In genomic region chr20:51182571-51182970, GRCh38 we compare ENCODE assay signal across 17 cellular contexts.
"Had no signal": no experiment of that assay in that cellular context is flagged by ENCODE, and none has a peak within 500 bp of the region (broad histone marks: within the 10 kb centered on the region; RNA-seq: fewer than 3 reads in every experiment).

No MANE protein-coding gene starts in this region.

- H3K9ac ChIP-seq: parathyroid adenoma had no signal

- H3K36me3 ChIP-seq: esophagus muscularis mucosa, right atrium auricular region, sigmoid colon had no signal

- H3K9me3 ChIP-seq: esophagus muscularis mucosa, right atrium auricular region, sigmoid colon had no signal

- H3K4me2 ChIP-seq: hepatocyte had no signal

- H3K27me3 ChIP-seq: right atrium auricular region, sigmoid colon had no signal

- H3K4me3 ChIP-seq: esophagus muscularis mucosa, hepatocyte, lung, right atrium auricular region, sigmoid colon, skin epidermis had no signal

- DNase-seq: effector memory CD8-positive, alpha-beta T cell; foreskin fibroblast; left colon; left ventricle myocardium superior; mesendoderm; naive B cell; sigmoid colon; stimulated activated CD4-positive, alpha-beta T cell treated with anti-CD3 and anti-CD28 coated beads, Interleukin-2, amount 100 ng/mL, for 24 hours; stimulated activated CD4-positive, alpha-beta T cell treated with anti-CD3 and anti-CD28 coated beads, Interleukin-4, amount 100 ng/mL, for 4 hours; stimulated activated naive CD8-positive, alpha-beta T cell treated with anti-CD3 and anti-CD28 coated beads, Interleukin-15, Interleukin-2, amounts not matched to agents 100 U/mL and 50 U/mL, for 24 hours had no signal

- H3K79me2 ChIP-seq: hepatocyte, parathyroid adenoma had no signal

- H3K27ac ChIP-seq: epithelial cell of prostate, esophagus muscularis mucosa, hepatocyte, parathyroid adenoma, right atrium auricular region, sigmoid colon, skin epidermis had no signal

- H2AFZ ChIP-seq: hepatocyte, parathyroid adenoma had no signal

- H3K4me1 ChIP-seq: esophagus muscularis mucosa, parathyroid adenoma, right atrium auricular region, sigmoid colon had no signal

- ATAC-seq: effector memory CD8-positive, alpha-beta T cell; left colon; left ventricle myocardium superior; stimulated activated naive CD8-positive, alpha-beta T cell treated with anti-CD3 and anti-CD28 coated beads, Interleukin-15, Interleukin-2, amounts not matched to agents 100 U/mL and 50 U/mL, for 24 hours had no signal
